ENCODE assay signal across 8 cellular contexts in the genomic region with DNA sequence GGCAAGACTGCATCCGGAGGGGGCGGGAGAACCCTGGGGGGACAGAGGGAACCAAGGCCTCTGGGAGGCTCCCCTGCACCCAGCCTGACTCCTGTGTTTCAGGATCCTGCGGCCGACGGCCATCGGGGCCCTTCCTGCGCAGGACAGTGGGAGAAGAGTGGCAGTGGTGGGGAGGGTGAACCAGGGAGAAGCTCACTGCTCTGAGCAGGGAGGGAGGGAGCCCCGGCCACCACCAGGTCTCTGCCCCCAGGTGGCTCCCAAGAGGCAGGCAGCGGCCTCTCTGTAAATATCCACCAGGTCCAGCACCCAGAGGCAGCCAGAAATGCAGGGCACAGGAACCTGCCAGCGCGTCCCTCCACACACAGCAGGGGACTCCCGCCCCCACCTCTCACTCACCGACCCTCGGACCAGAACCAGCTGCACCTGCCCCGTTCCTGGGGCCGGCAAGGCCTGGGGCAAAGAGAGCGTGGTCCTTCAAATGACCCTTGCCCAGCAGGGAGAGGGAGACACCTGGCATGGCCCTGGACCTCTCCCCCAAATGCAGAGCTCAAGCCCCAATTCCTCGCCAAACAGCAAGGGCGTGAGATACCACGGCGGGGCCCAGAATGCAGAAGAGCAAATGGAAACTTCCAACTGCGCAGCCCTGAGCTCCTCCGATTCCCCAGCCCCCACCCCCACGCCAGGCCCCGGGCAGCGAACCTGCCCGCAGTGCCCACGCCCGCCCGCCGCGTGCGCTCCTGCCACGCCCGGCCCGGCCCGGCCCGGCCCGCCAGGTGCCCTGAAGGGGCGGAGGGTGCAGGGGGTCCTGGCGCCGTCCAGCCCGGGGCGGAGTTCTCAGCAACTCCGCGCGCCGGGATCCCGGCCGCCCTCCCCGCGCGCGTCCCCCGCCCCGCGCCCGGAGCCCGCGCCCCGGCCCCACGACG. TPM values are rescaled to one million over a fixed set of nuclear protein-coding genes. Genes with fewer than 3 reads are reported as not detected.
DNase-seq lines count a peak whose midpoint lies in the region; ATAC-seq and TF ChIP-seq lines count a peak whose summit lies in the region.

No MANE protein-coding gene starts in this region.

- no peaks in the 10 kb centered on the region for H3K9me3 ChIP-seq in BE2C

- ATAC-seq in natural killer cell (peak; percentile 40 to 66 (median 59)), GM19452 (IDR thresholded peaks at IDR 0.05; ENCODE audit: unreplicated experiment) (no peak)

- peaks cover 44% of the 10 kb centered on the region for H3K27me3 ChIP-seq in BE2C

- no peaks in the 10 kb centered on the region for H3K36me3 Mint-ChIP-seq in natural killer cell

- H3K27me3 Mint-ChIP-seq in natural killer cell (ENCODE audit: low read depth in 2 of 2): peaks cover 35 to 43% of the 10 kb centered on the region in 2 donors

- no peak for TF ChIP-seq CTCF in natural killer cell (IDR thresholded peaks at IDR 0.05)
- TF ChIP-seq CTCF in BE2C (IDR thresholded peaks at IDR 0.05; ENCODE audit: low read depth, low read length): no peak

- no peaks in the 10 kb centered on the region for H3K9me3 Mint-ChIP-seq in natural killer cell

- H3K36me3 ChIP-seq in BE2C: no peaks in the 10 kb centered on the region

- DNase-seq in DMS 273 (lab: John Stamatoyannopoulos, UW; ENCODE audit: unreplicated experiment): peak; percentile 46
- DNase-seq in DMS 273 treated with DMSO at 0.1 percent for 48 hours (lab: John Stamatoyannopoulos, UW): no peak
- DNase-seq in activated CD4-positive, alpha-beta T cell treated with anti-CD3 and anti-CD28 coated beads for 48 hours: peak; percentile 57
- peak; percentile 62 for DNase-seq in ecto neural progenitor cell (ENCODE audit: low spot score)
- peak; percentile 22 for DNase-seq in natural killer cell
- no peak for DNase-seq in NCI-H524 treated with DMSO at 0.1 percent for 48 hours (lab: John Stamatoyannopoulos, UW)
- no peak for DNase-seq in BE2C

- peak overlapping the region; percentile 78 for H3K4me3 Mint-ChIP-seq in natural killer cell

- intact Hi-C loops in natural killer cell (cut with micrococcal nuclease): no loop called here

- no peak overlapping the region for H3K4me3 ChIP-seq in BE2C (ENCODE audit: low read depth, low read length)

- no peaks in the 10 kb centered on the region for H3K4me1 ChIP-seq in BE2C

- H3K27ac Mint-ChIP-seq in natural killer cell: no peak overlapping the region

- peaks cover 0 to 5% of the 10 kb centered on the region in 2 donors for H3K4me1 Mint-ChIP-seq in natural killer cell

RNA-seq across cellular contexts. Expression of a gene that starts 0.8 kb away (rescaled TPM):
- total RNA-seq in natural killer cell: 10 to 100 TPM in 2 of 3 donors, 1 to 10 TPM in 1; 9.3 to 12.9 (median 10.9) TPM
- polyA plus RNA-seq in BE2C (2012; ENCODE audit: insufficient read depth, insufficient read length, low read depth): 0.25 TPM

Comparison
In these comparisons a context has a peak if more than half of its experiments do, and no peak if none do; other contexts are left out.
1. DNase-seq: peak in DMS 273 (single experiment), activated CD4-positive, alpha-beta T cell treated with anti-CD3 and anti-CD28 coated beads for 48 hours (single experiment), ecto neural progenitor cell (single experiment) and natural killer cell (single experiment); none in DMS 273 treated with DMSO at 0.1 percent for 48 hours (single experiment), NCI-H524 treated with DMSO at 0.1 percent for 48 hours (single experiment) and BE2C (single experiment).